In genomic region chr9:112764837-112765236, GRCh38 we compare ENCODE assay signal across 13 cellular contexts. TPM values are rescaled to one million over a fixed set of nuclear protein-coding genes. Genes with fewer than 3 reads are reported as not detected.
DNase-seq lines count a peak whose midpoint lies in the region; ATAC-seq and TF ChIP-seq lines count a peak whose summit lies in the region.
"Had no signal": no experiment of that assay in that cellular context is flagged by ENCODE, and none has a peak within 500 bp of the region (broad histone marks: within the 10 kb centered on the region; RNA-seq: fewer than 3 reads in every experiment).

No MANE protein-coding gene starts in this region.

- no peak overlapping the region for H4K91ac ChIP-seq in H9 (ENCODE audit: insufficient read length, low read depth, low read length)

- no peak overlapping the region for H2BK120ac ChIP-seq in H9 (ENCODE audit: low read depth, low read length, poor library complexity, severe bottlenecking)

- H3K4me1 Mint-ChIP-seq in H9, result peaks cover 15 to 16% of the 10 kb centered on the region in 2 experiments

- no peaks in the 10 kb centered on the region for H4K20me1 ChIP-seq in H9 (ENCODE audit: control insufficient read depth, insufficient read depth, insufficient read length)

- H2AK5ac ChIP-seq in H9 (ENCODE audit: insufficient read length, low read length), result no peak overlapping the region

- intact Hi-C loops in posterior vena cava (cut with DNase I) (no loop called here), dorsolateral prefrontal cortex (cut with DNase I) (no loop called here)

- H2AFZ ChIP-seq in H9 (ENCODE audit: low read length), result no peak overlapping the region

- H3K9ac ChIP-seq in H9 (ENCODE audit: extremely low read depth, insufficient read length, low read length) (no peak overlapping the region), iPS-15b (ENCODE audit: low read depth, low read length) (peak overlapping the region; percentile 17)

- H3K27ac ChIP-seq in H9 (ENCODE audit: insufficient read length, low read depth, low read length) (no peak overlapping the region), dorsolateral prefrontal cortex (peak overlapping the region in 26 of 59 donors; percentile 2 to 59 (median 32))
- H3K27ac ChIP-seq: foreskin keratinocyte, SK-N-MC, upper lobe of left lung had no signal

- no peak overlapping the region for H2BK5ac ChIP-seq in H9 (ENCODE audit: insufficient read length, low read length)

- H3K9me3 Mint-ChIP-seq in H9, result peaks cover 6 to 8% of the 10 kb centered on the region in 2 experiments; a peak in 4 of 5 replicates

- no peak overlapping the region for H3K4ac ChIP-seq in H9 (ENCODE audit: low read depth, low read length)

- H3K4me1 ChIP-seq in H9 (ENCODE audit: insufficient read depth, low read length) (no peaks in the 10 kb centered on the region; the same call in 1 of the 2 replicates), iPS-15b (ENCODE audit: control insufficient read depth, insufficient read depth, low read length) (peaks cover 8% of the 10 kb centered on the region)
- H3K4me1 ChIP-seq: foreskin keratinocyte had no signal

- no peak overlapping the region for H3K4me3 Mint-ChIP-seq in H9

- no peaks in the 10 kb centered on the region for H3K27me3 ChIP-seq in H9 (ENCODE audit: insufficient read depth, low read length)
- H3K27me3 ChIP-seq in iPS-15b (ENCODE audit: control insufficient read depth, insufficient read depth, low read length), result no peaks in the 10 kb centered on the region
- H3K27me3 ChIP-seq in dorsolateral prefrontal cortex, result no peaks in the 10 kb centered on the region
- H3K27me3 ChIP-seq: foreskin keratinocyte, upper lobe of left lung had no signal

- no peak overlapping the region for H2BK15ac ChIP-seq in H9 (ENCODE audit: low read depth, low read length)

- no peak overlapping the region for H4K5ac ChIP-seq in H9 (ENCODE audit: insufficient read length, low read depth, low read length)

- no peaks in the 10 kb centered on the region for H3K36me3 ChIP-seq in iPS-15b (ENCODE audit: control insufficient read depth, insufficient read depth, low read length)
- H3K36me3 ChIP-seq: upper lobe of left lung had no signal

- H3K79me2 ChIP-seq in H9 (ENCODE audit: insufficient read depth, low read length), result 0 out of 2 replicates have a peak, but pooled peaks cover 2% of the 10 kb centered on the region

- H3K4me2 ChIP-seq in H9 (ENCODE audit: insufficient read depth, insufficient read length, low read length), result no peak overlapping the region

- H3K18ac ChIP-seq in H9 (ENCODE audit: insufficient read length, low read depth, low read length), result no peak overlapping the region

- WGBS in H9 (ENCODE audit: extremely low coverage, insufficient read length, low lambda C conversion rate), result no CpG with 5 or more reads among the region's 7 CpGs

- no peak for ATAC-seq in HG03039 (IDR thresholded peaks at IDR 0.05; ENCODE audit: unreplicated experiment)
- ATAC-seq: foreskin keratinocyte had no signal

- H3K14ac ChIP-seq in H9 (ENCODE audit: insufficient read depth, low read length), result no peak overlapping the region

- H3K27me3 Mint-ChIP-seq in H9 (ENCODE audit: low read depth), result no peaks in the 10 kb centered on the region

- TF ChIP-seq CTCF in H9 (conservative IDR thresholded peaks at IDR 0.05) (no peak), dorsolateral prefrontal cortex (IDR thresholded peaks at IDR 0.05 in 54 of 56, conservative IDR thresholded peaks at IDR 0.05 in 2 of 56; ENCODE audit: low read depth in 1 of 56, partially characterized antibody in 56 of 56) (no peak)

- no peak overlapping the region for H2BK12ac ChIP-seq in H9 (ENCODE audit: insufficient read length, low read depth, low read length)

- H3K23ac ChIP-seq in H9 (ENCODE audit: insufficient read length, low read depth, low read length), result no peak overlapping the region

- no peak overlapping the region for H4K8ac ChIP-seq in H9 (replicated peaks; ENCODE audit: insufficient read length, low read depth, low read length)

- no peak overlapping the region for H3K56ac ChIP-seq in H9 (ENCODE audit: insufficient read length, low read depth, low read length)

- no peaks in the 10 kb centered on the region for H3K79me1 ChIP-seq in H9 (ENCODE audit: insufficient read depth, low read depth, low read length, poor library complexity, severe bottlenecking)

- H3K4me3 ChIP-seq in iPS-15b (ENCODE audit: low read depth, low read length), result no peak overlapping the region
- no peak overlapping the region for H3K4me3 ChIP-seq in dorsolateral prefrontal cortex
- H3K4me3 ChIP-seq: SK-N-MC, upper lobe of left lung had no signal

- no peaks in the 10 kb centered on the region for H3K9me3 ChIP-seq in H9 (ENCODE audit: control insufficient read depth, low read depth, low read length)
- H3K9me3 ChIP-seq in iPS-15b (ENCODE audit: control insufficient read depth, insufficient read depth, low read length), result no peaks in the 10 kb centered on the region

- H3K23me2 ChIP-seq in H9 (ENCODE audit: insufficient read length, low read depth, low read length, poor library complexity, severe bottlenecking), result no peaks in the 10 kb centered on the region

- H3K27ac Mint-ChIP-seq in H9, result peak overlapping the region in 2 of 3 experiments; percentile 24 to 28; a peak in 2 of 7 replicates

- peak; percentile 76 for DNase-seq in H9
- peak; percentile 90 for DNase-seq in NCI-H82 (lab: John Stamatoyannopoulos, UW)
- DNase-seq in posterior vena cava (ENCODE audit: low spot score), result peak; percentile 61
- DNase-seq in GF-D8 (lab: John Stamatoyannopoulos, UW), result no peak
- no peak for DNase-seq in dorsolateral prefrontal cortex
- DNase-seq: activated naive CD4-positive, alpha-beta T cell treated with Interleukin-2 at 50 U/mL for 16 hours; foreskin keratinocyte; NCI-H2081 treated with DMSO at 0.1 percent for 48 hours; stimulated activated CD4-positive, alpha-beta T cell treated with anti-CD3 and anti-CD28 coated beads, Interleukin-2, amount 100 ng/mL, for 48 hours; upper lobe of left lung had no signal

- H3T11ph ChIP-seq in H9 (ENCODE audit: low read length), result no peak overlapping the region

- H3K36me3 Mint-ChIP-seq in H9 (ENCODE audit: insufficient read depth in 1 of 3, low read depth in 3 of 3), result peaks cover 0 to 7% (median 4%) of the 10 kb centered on the region in 3 experiments; a peak in 5 of 7 replicates

- H2BK20ac ChIP-seq in H9 (ENCODE audit: low read depth, low read length, poor library complexity, severe bottlenecking), result no peak overlapping the region

RNA-seq across cellular contexts. Expression of gene SNX30, which starts 14.3 kb away (rescaled TPM):
- total RNA-seq in H9 (2021), result 10.0 and 10.3 TPM in 2 replicates
- 1 to 10 TPM; 7.8 to 8.6 TPM for total RNA-seq in posterior vena cava
- 10 to 100 TPM; 19.1 to 51.5 (median 35.4) TPM for total RNA-seq in dorsolateral prefrontal cortex

RNA-seq across cellular contexts. Expression of gene INIP, which starts 46.9 kb away (rescaled TPM):
- 22.6 and 24.5 TPM in 2 replicates for total RNA-seq in H9 (2021)
- 10 to 100 TPM; 17.1 to 22.1 TPM for total RNA-seq in posterior vena cava
- total RNA-seq in dorsolateral prefrontal cortex, result 10 to 100 TPM; 23.7 to 52.8 (median 39.3) TPM

Comparison
In these comparisons a context has a peak if more than half of its experiments do, and no peak if none do; other contexts are left out.
1. DNase-seq: peak in H9 (single experiment), NCI-H82 (single experiment) and posterior vena cava (single experiment); none in GF-D8 (single experiment) and dorsolateral prefrontal cortex (0 of 10).